9 cellular contexts compared by ENCODE assay signal in the genomic region with DNA sequence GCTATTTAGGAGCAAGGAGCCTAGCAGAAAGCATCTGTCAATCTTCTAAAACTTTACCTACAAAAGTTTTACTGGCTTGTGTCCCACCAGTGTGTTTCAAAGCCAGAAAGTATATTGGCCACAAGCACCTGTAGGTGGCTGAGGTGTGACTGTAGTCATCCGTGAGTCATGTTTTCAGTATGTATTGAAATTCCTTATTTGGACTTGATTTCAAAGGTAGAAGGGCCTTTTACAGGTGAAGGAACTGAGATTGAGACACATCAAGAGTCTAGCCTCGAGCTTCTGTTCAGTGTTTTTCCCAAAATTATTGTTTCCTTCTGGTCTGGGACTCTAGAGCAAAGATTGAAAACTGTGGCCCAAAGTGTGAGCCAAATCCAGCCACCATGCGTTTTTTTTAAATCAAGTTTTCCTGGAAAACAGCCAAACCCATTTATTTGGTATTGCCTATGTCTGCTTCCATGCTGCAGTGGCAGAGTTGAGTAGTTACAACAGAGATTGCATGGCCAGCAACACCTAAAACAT.
A peak's percentile ranks its signal among the peaks of the same experiment; 100 is the strongest.
DNase-seq lines count a peak whose midpoint lies in the region; ATAC-seq, FAIRE-seq and TF ChIP-seq lines count a peak whose summit lies in the region.
"Had no signal": no experiment of that assay in that cellular context is flagged by ENCODE, and none has a peak within 500 bp of the region (broad histone marks: within the 10 kb centered on the region; RNA-seq: fewer than 3 reads in every experiment).

No MANE protein-coding gene starts in this region.

- H4K20me1 ChIP-seq in GM12878 (ENCODE audit: control insufficient read depth, insufficient read depth) = no peaks in the 10 kb centered on the region
- H4K20me1 ChIP-seq in smooth muscle cell (ENCODE audit: low read depth) = peaks cover 31% of the 10 kb centered on the region

- no peak for TF ChIP-seq CTCF in GM12878 (IDR thresholded peaks at IDR 0.05 in 2 of 3, conservative IDR thresholded peaks at IDR 0.05 in 1 of 3; ENCODE audit: control insufficient read depth in 2 of 3, extremely low read depth in 1 of 3, insufficient read depth in 1 of 3, low read depth in 3 of 3, low read length in 3 of 3)
- TF ChIP-seq CTCF in smooth muscle cell (IDR thresholded peaks at IDR 0.05; ENCODE audit: borderline replicate concordance, insufficient read depth, poor library complexity, severe bottlenecking) = no peak

- CTCF ChIA-PET in GM12878 (lab: Yijun Ruan, JAX) = interaction anchor here (0.5 to 1.2 kb wide), 3 partner anchors 31 to 78 kb away, joined by 3 read pairs; no protein-coding TSS in a partner anchor

- H3K27me3 ChIP-seq in GM12878 (replicated peaks in 1 of 2; ENCODE audit: control insufficient read depth in 2 of 2, insufficient read depth in 2 of 2, low read length in 1 of 2) (no peaks in the 10 kb centered on the region), smooth muscle cell (ENCODE audit: low read depth) (no peaks in the 10 kb centered on the region)
- H3K27me3 ChIP-seq: Peyer's patch had no signal

- peaks cover 20 to 36% of the 10 kb centered on the region in 2 experiments for H3K36me3 ChIP-seq in GM12878 (ENCODE audit: control insufficient read depth in 2 of 2, insufficient read depth in 2 of 2, low read length in 1 of 2)
- peaks cover 11% of the 10 kb centered on the region for H3K36me3 ChIP-seq in smooth muscle cell (ENCODE audit: low read depth)

- TF ChIP-seq EP300 in GM12878 (IDR thresholded peaks at IDR 0.05; ENCODE audit: borderline replicate concordance in 1 of 2, control insufficient read depth in 1 of 2, low read depth in 2 of 2, low read length in 2 of 2) = no peak

- H3K4me3 ChIP-seq in GM12878 = no peak overlapping the region
- H3K4me3 ChIP-seq in smooth muscle cell = no peak overlapping the region
- H3K4me3 ChIP-seq: Peyer's patch had no signal

- RAD21 ChIA-PET in GM12878 (lab: Charles Lee; ENCODE audit: unreplicated experiment) = interaction anchor here (1.3 kb wide), 1 partner anchor 155 kb away, joined by 3 read pairs; no protein-coding TSS in a partner anchor

- H3K27ac ChIP-seq in GM12878 (ENCODE audit: control insufficient read depth, insufficient read depth) = peak overlapping the region; percentile 49; the same call in 1 of the 2 replicates
- peak overlapping the region; percentile 80 for H3K27ac ChIP-seq in smooth muscle cell (ENCODE audit: low read depth)
- H3K27ac ChIP-seq: Peyer's patch had no signal

- H3K4me2 ChIP-seq in GM12878 (ENCODE audit: control insufficient read depth, insufficient read depth) (peak overlapping the region; percentile 5; the same call in 1 of the 2 replicates), smooth muscle cell (no peak overlapping the region)

- H3F3A ChIP-seq in smooth muscle cell (ENCODE audit: low read depth) = peaks cover 14% of the 10 kb centered on the region

- TF ChIP-seq POLR2A in GM12878 (IDR thresholded peaks at IDR 0.05; ENCODE audit: low read depth, low read length) (no peak), erythroblast (IDR thresholded peaks at IDR 0.05; ENCODE audit: low read length) (no peak)

- H3K79me2 ChIP-seq in GM12878 (ENCODE audit: control insufficient read depth, insufficient read depth, low read length) (peaks cover 16% of the 10 kb centered on the region), smooth muscle cell (ENCODE audit: low read depth) (peaks cover 15% of the 10 kb centered on the region)

- H3K9me3 ChIP-seq in GM12878 (replicated peaks; ENCODE audit: control insufficient read depth, insufficient read depth, low read length) (no peaks in the 10 kb centered on the region), smooth muscle cell (replicated peaks; ENCODE audit: low read depth) (no peaks in the 10 kb centered on the region)
- H3K9me3 ChIP-seq: Peyer's patch had no signal

- 41% methylated on average over 3 of the region's 3 CpGs for WGBS in GM12878 (ENCODE audit: insufficient coverage, insufficient replicate concordance, low lambda C conversion rate, missing lambda C conversion rate)
- 82% methylated on average over 3 of the region's 3 CpGs for WGBS in smooth muscle cell (ENCODE audit: low lambda C conversion rate)

- DNase-seq in NCI-H345 (lab: John Stamatoyannopoulos, UW) (peak; percentile 16), NCI-H345 treated with DMSO at 0.1 percent for 48 hours (lab: John Stamatoyannopoulos, UW; ENCODE audit: unreplicated experiment) (no peak), HT-29 (ENCODE audit: low spot score) (peak; percentile 84), GM12878 (ENCODE audit: low read depth, low spot score) (no peak), smooth muscle cell (lab: John Stamatoyannopoulos, UW; ENCODE audit: unreplicated experiment) (no peak), erythroblast (lab: John Stamatoyannopoulos, UW) (no peak), NCI-H2029 (lab: John Stamatoyannopoulos, UW) (no peak), inferior parietal cortex (ENCODE audit: extremely low spot score) (no peak)
- DNase-seq: Peyer's patch had no signal

- FAIRE-seq in GM12878 (lab: Jason Lieb, UNC) = peak; percentile 96

- intact Hi-C loops in GM12878 (cut with micrococcal nuclease; ENCODE audit: unreplicated experiment) = no loop called here

- SMC1A ChIA-PET in GM12878 (lab: Charles Lee; ENCODE audit: uncharacterized antibody, unreplicated experiment) = interaction anchor here (1.0 to 1.7 kb wide), 3 partner anchors 14 to 145 kb away, joined by 3 read pairs; no protein-coding TSS in a partner anchor

- no peak overlapping the region for H3K9ac ChIP-seq in GM12878 (ENCODE audit: control insufficient read depth, insufficient read depth, low read length)
- no peak overlapping the region for H3K9ac ChIP-seq in smooth muscle cell (ENCODE audit: low read depth)

- peak; percentile 78 for ATAC-seq in GM12878

- H2AFZ ChIP-seq in GM12878 (ENCODE audit: control insufficient read depth, low read depth, low read length) = no peak overlapping the region
- H2AFZ ChIP-seq in smooth muscle cell (ENCODE audit: low read depth) = no peak overlapping the region

- no peak for TF ChIP-seq RAD21 in GM12878 (IDR thresholded peaks at IDR 0.05; ENCODE audit: insufficient read depth, low read depth, low read length)

- in situ Hi-C loops in GM12878 (cut with MboI) = no loop called here

- H3K4me1 ChIP-seq in GM12878 (ENCODE audit: control insufficient read depth, insufficient read depth, low read length) (peaks cover 14% of the 10 kb centered on the region), smooth muscle cell (ENCODE audit: low read depth) (peaks cover 21% of the 10 kb centered on the region)

- no TSS peak for BruUV-seq in GM12878 (replicated peaks; lab: Mats Ljungman, UMichigan)

- POLR2A ChIA-PET in GM12878 (lab: Charles Lee) = no interaction called here

TF ChIP-seq in GM12878, 131 proteins besides CTCF, POLR2A, EP300 and RAD21:
- TF ChIP-seq KLF5 (IDR thresholded peaks at IDR 0.05; ENCODE audit: partially characterized antibody) = no peak
- TF ChIP-seq, protein P1, sequence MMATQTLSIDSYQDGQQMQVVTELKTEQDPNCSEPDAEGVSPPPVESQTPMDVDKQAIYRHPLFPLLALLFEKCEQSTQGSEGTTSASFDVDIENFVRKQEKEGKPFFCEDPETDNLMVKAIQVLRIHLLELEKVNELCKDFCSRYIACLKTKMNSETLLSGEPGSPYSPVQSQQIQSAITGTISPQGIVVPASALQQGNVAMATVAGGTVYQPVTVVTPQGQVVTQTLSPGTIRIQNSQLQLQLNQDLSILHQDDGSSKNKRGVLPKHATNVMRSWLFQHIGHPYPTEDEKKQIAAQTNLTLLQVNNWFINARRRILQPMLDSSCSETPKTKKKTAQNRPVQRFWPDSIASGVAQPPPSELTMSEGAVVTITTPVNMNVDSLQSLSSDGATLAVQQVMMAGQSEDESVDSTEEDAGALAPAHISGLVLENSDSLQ (IDR thresholded peaks at IDR 0.05) = peak; percentile 77
- TF ChIP-seq ASH2L (IDR thresholded peaks at IDR 0.05; ENCODE audit: borderline replicate concordance, low read depth) = no peak
- 0 out of 2 replicates have a peak, but pooled peaks have one; percentile 32 for TF ChIP-seq PML (IDR thresholded peaks at IDR 0.05; ENCODE audit: low read length)
- TF ChIP-seq PAX5 (IDR thresholded peaks at IDR 0.05; ENCODE audit: borderline replicate concordance, low read depth, low read length) = no peak
- TF ChIP-seq ATF7 (IDR thresholded peaks at IDR 0.05; ENCODE audit: low read depth) = peak; percentile 43; the same call in 1 of the 2 replicates
- peak in 1 of 2 experiments; percentile 72; a peak in 1 of 4 replicates for TF ChIP-seq SRF (IDR thresholded peaks at IDR 0.05; ENCODE audit: low read depth in 2 of 2, low read length in 2 of 2)
- TF ChIP-seq JUNB (IDR thresholded peaks at IDR 0.05) = peak; percentile 60
- TF ChIP-seq, protein P2, sequence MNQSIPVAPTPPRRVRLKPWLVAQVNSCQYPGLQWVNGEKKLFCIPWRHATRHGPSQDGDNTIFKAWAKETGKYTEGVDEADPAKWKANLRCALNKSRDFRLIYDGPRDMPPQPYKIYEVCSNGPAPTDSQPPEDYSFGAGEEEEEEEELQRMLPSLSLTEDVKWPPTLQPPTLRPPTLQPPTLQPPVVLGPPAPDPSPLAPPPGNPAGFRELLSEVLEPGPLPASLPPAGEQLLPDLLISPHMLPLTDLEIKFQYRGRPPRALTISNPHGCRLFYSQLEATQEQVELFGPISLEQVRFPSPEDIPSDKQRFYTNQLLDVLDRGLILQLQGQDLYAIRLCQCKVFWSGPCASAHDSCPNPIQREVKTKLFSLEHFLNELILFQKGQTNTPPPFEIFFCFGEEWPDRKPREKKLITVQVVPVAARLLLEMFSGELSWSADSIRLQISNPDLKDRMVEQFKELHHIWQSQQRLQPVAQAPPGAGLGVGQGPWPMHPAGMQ (IDR thresholded peaks at IDR 0.05; ENCODE audit: borderline replicate concordance) = no peak
- peak; percentile 58 for TF ChIP-seq RUNX3 (IDR thresholded peaks at IDR 0.05; ENCODE audit: low read length)
- peak; percentile 57; the same call in 1 of the 2 replicates for TF ChIP-seq NFIC (IDR thresholded peaks at IDR 0.05; ENCODE audit: low read depth, low read length)
- TF ChIP-seq MTA2 (IDR thresholded peaks at IDR 0.05; ENCODE audit: low read depth) = 0 out of 2 replicates have a peak, but pooled peaks have one; percentile 19
- 0 out of 2 replicates have a peak, but pooled peaks have one; percentile 35 for TF ChIP-seq FOXM1 (IDR thresholded peaks at IDR 0.05; ENCODE audit: low read depth, low read length)

Comparison
In these comparisons a context has a peak if more than half of its experiments do, and no peak if none do; other contexts are left out.
1. DNase-seq: peak in NCI-H345 (single experiment) and HT-29 (single experiment); none in NCI-H345 treated with DMSO at 0.1 percent for 48 hours (single experiment), GM12878 (single experiment), smooth muscle cell (single experiment), erythroblast (0 of 2), NCI-H2029 (single experiment) and inferior parietal cortex (single experiment).